18 cellular contexts compared by ENCODE assay signal in genomic region chr10:62072901-62073300, GRCh38.
A peak's percentile ranks its signal among the peaks of the same experiment; 100 is the strongest.
DNase-seq lines count a peak whose midpoint lies in the region; ATAC-seq, FAIRE-seq and TF ChIP-seq lines count a peak whose summit lies in the region.
"Had no signal": no experiment of that assay in that cellular context is flagged by ENCODE, and none has a peak within 500 bp of the region (broad histone marks: within the 10 kb centered on the region; RNA-seq: fewer than 3 reads in every experiment).

No MANE protein-coding gene starts in this region.

- no peak for FAIRE-seq in D721Med (lab: Jason Lieb, UNC)

- H3K4me3 Mint-ChIP-seq in activated naive CD4-positive, alpha-beta T cell treated with anti-CD3 and anti-CD28 coated beads, Interleukin-2, amount 10 ng/mL, durations not matched to agents 7 days and 5 days = no peak overlapping the region
- H3K4me3 Mint-ChIP-seq in activated T-helper 1 cell treated with anti-CD3 and anti-CD28 coated beads, Interleukin-12 subunit alpha, Interleukin-12 subunit beta, Interleukin-2, Interleukin-4 antibody, amounts not matched to agents 30 ng/mL and 10 ng/mL and 1 ng/mL, durations not matched to agents 14 hours and 24 hours and 36 hours = no peak overlapping the region

- peak overlapping the region; percentile 4 for H3K4me3 ChIP-seq in thoracic aorta
- H3K4me3 ChIP-seq: body of pancreas, gastroesophageal sphincter, SJSA1 had no signal

- H3K36me3 Mint-ChIP-seq in activated naive CD4-positive, alpha-beta T cell treated with anti-CD3 and anti-CD28 coated beads, Interleukin-2, amount 10 ng/mL, durations not matched to agents 7 days and 5 days = peaks cover 85% of the 10 kb centered on the region
- peaks cover 76% of the 10 kb centered on the region for H3K36me3 Mint-ChIP-seq in activated T-helper 1 cell treated with anti-CD3 and anti-CD28 coated beads, Interleukin-12 subunit alpha, Interleukin-12 subunit beta, Interleukin-2, Interleukin-4 antibody, amounts not matched to agents 30 ng/mL and 10 ng/mL and 1 ng/mL, durations not matched to agents 14 hours and 24 hours and 36 hours (ENCODE audit: low read depth)

- no peak for DNase-seq in activated naive CD4-positive, alpha-beta T cell treated with anti-CD3 and anti-CD28 coated beads, Interleukin-2, amount 10 ng/mL, durations not matched to agents 7 days and 5 days
- DNase-seq in activated naive CD4-positive, alpha-beta T cell (lab: John Stamatoyannopoulos, UW) = no peak
- DNase-seq in activated T-helper 1 cell treated with anti-CD3 and anti-CD28 coated beads, Interleukin-12 subunit alpha, Interleukin-12 subunit beta, Interleukin-2, Interleukin-4 antibody, amounts not matched to agents 30 ng/mL and 10 ng/mL and 1 ng/mL, durations not matched to agents 14 hours and 24 hours and 36 hours (ENCODE audit: low spot score) = no peak
- DNase-seq in fibroblast of peridontal ligament (ENCODE audit: extremely low read depth) (peak; percentile 69), thoracic aorta (ENCODE audit: low spot score) (no peak), D721Med (ENCODE audit: insufficient read length, low spot score) (no peak)
- DNase-seq: activated CD4-positive, CD25-positive, alpha-beta regulatory T cell; activated T-cell treated with anti-CD3 and anti-CD28 coated beads, Interleukin-2, amount 50 U/mL, for 1 hour; body of pancreas; DMS53; effector memory CD4-positive, alpha-beta T cell; H7; mesendoderm; NCI-H1105 had no signal

- H3K9me3 ChIP-seq in thoracic aorta = no peaks in the 10 kb centered on the region
- H3K9me3 ChIP-seq: body of pancreas, gastroesophageal sphincter, SJSA1 had no signal

- TF ChIP-seq CTCF in thoracic aorta (IDR thresholded peaks at IDR 0.05) = no peak
- no peak for TF ChIP-seq CTCF in D721Med (IDR thresholded peaks at IDR 0.05; ENCODE audit: insufficient read depth, missing control alignments)

- ATAC-seq in thoracic aorta (ENCODE audit: insufficient number of reproducible peaks, low FRiP score, low read depth) = no peak
- no peak for ATAC-seq in GM19463 (IDR thresholded peaks at IDR 0.05; ENCODE audit: unreplicated experiment)
- no peak for ATAC-seq in HG03521 (IDR thresholded peaks at IDR 0.05; ENCODE audit: unreplicated experiment)
- ATAC-seq: body of pancreas, gastroesophageal sphincter had no signal

- H3K27me3 ChIP-seq in thoracic aorta (replicated peaks; ENCODE audit: insufficient read depth) = no peaks in the 10 kb centered on the region
- H3K27me3 ChIP-seq: body of pancreas, gastroesophageal sphincter, SJSA1 had no signal

- H3K36me3 ChIP-seq in thoracic aorta = peaks cover 16% of the 10 kb centered on the region

- H3K27ac ChIP-seq in thoracic aorta = peak overlapping the region in 1 of 2 donors; percentile 11
- H3K27ac ChIP-seq: body of pancreas, SJSA1 had no signal

- intact Hi-C loops in activated T-helper 1 cell treated with anti-CD3 and anti-CD28 coated beads, Interleukin-12 subunit alpha, Interleukin-12 subunit beta, Interleukin-2, Interleukin-4 antibody, amounts not matched to agents 30 ng/mL and 10 ng/mL and 1 ng/mL, durations not matched to agents 14 hours and 24 hours and 36 hours (cut with micrococcal nuclease) = loop anchor here (1.0 kb wide), 2 partner anchors 8 to 9 kb away; no protein-coding TSS in a partner anchor

- H3K4me1 Mint-ChIP-seq in activated naive CD4-positive, alpha-beta T cell treated with anti-CD3 and anti-CD28 coated beads, Interleukin-2, amount 10 ng/mL, durations not matched to agents 7 days and 5 days = peaks cover 83% of the 10 kb centered on the region
- H3K4me1 Mint-ChIP-seq in activated T-helper 1 cell treated with anti-CD3 and anti-CD28 coated beads, Interleukin-12 subunit alpha, Interleukin-12 subunit beta, Interleukin-2, Interleukin-4 antibody, amounts not matched to agents 30 ng/mL and 10 ng/mL and 1 ng/mL, durations not matched to agents 14 hours and 24 hours and 36 hours (ENCODE audit: low read depth) = peaks cover 79% of the 10 kb centered on the region

- CTCF ChIA-PET in activated naive CD4-positive, alpha-beta T cell treated with anti-CD3 and anti-CD28 coated beads, Interleukin-2, amount 10 ng/mL, durations not matched to agents 7 days and 5 days (lab: Charles Lee) = interaction anchor here (0.8 to 1.6 kb wide), 4 partner anchors 8 to 172 kb away, joined by 3 to 6 read pairs (median 4); no protein-coding TSS in a partner anchor

- H3K4me1 ChIP-seq in thoracic aorta (ENCODE audit: control insufficient read depth in 1 of 2, low read depth in 2 of 2) = peaks cover 68 to 97% of the 10 kb centered on the region in 2 donors

- H3K27ac Mint-ChIP-seq in activated naive CD4-positive, alpha-beta T cell treated with anti-CD3 and anti-CD28 coated beads, Interleukin-2, amount 10 ng/mL, durations not matched to agents 7 days and 5 days = peak overlapping the region; percentile 34
- H3K27ac Mint-ChIP-seq in activated T-helper 1 cell treated with anti-CD3 and anti-CD28 coated beads, Interleukin-12 subunit alpha, Interleukin-12 subunit beta, Interleukin-2, Interleukin-4 antibody, amounts not matched to agents 30 ng/mL and 10 ng/mL and 1 ng/mL, durations not matched to agents 14 hours and 24 hours and 36 hours = peak overlapping the region; percentile 40

- H3K9me3 Mint-ChIP-seq in activated naive CD4-positive, alpha-beta T cell treated with anti-CD3 and anti-CD28 coated beads, Interleukin-2, amount 10 ng/mL, durations not matched to agents 7 days and 5 days = peaks cover 2% of the 10 kb centered on the region
- no peaks in the 10 kb centered on the region for H3K9me3 Mint-ChIP-seq in activated T-helper 1 cell treated with anti-CD3 and anti-CD28 coated beads, Interleukin-12 subunit alpha, Interleukin-12 subunit beta, Interleukin-2, Interleukin-4 antibody, amounts not matched to agents 30 ng/mL and 10 ng/mL and 1 ng/mL, durations not matched to agents 14 hours and 24 hours and 36 hours

- H3K27me3 Mint-ChIP-seq in activated naive CD4-positive, alpha-beta T cell treated with anti-CD3 and anti-CD28 coated beads, Interleukin-2, amount 10 ng/mL, durations not matched to agents 7 days and 5 days = no peaks in the 10 kb centered on the region
- no peaks in the 10 kb centered on the region for H3K27me3 Mint-ChIP-seq in activated T-helper 1 cell treated with anti-CD3 and anti-CD28 coated beads, Interleukin-12 subunit alpha, Interleukin-12 subunit beta, Interleukin-2, Interleukin-4 antibody, amounts not matched to agents 30 ng/mL and 10 ng/mL and 1 ng/mL, durations not matched to agents 14 hours and 24 hours and 36 hours (ENCODE audit: insufficient read depth)
